16 cellular contexts compared by ENCODE assay signal in the genomic region with DNA sequence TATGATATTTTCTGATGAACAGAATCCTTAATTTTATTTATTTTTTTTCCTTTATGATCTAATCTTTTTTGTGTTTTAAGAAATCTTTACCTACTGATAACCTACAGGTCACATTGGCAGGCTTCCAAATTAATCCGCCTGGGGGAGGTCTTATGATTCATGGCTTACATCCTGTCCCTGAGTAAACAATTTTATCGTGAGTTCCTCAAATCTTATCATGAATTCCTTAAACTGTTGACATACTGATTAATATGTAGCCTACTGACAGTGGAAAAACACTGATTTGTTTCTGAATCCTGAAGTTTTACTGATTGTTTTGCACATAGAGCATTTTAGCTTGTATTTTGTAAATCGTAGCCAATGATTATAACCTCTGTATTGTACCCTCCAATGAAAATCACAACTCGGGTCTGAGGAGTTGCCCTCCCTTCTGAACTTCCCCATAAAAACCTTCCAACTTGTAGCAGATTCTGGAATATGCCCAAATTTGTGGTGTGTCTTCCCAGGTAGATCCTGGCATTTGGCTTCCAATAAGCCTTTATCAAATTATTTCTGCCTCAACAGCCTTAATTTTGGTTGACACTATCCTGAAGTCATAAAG.
A peak's percentile ranks its signal among the peaks of the same experiment; 100 is the strongest.
DNase-seq lines count a peak whose midpoint lies in the region; ATAC-seq, FAIRE-seq and TF ChIP-seq lines count a peak whose summit lies in the region.
"Had no signal": no experiment of that assay in that cellular context is flagged by ENCODE, and none has a peak within 500 bp of the region (broad histone marks: within the 10 kb centered on the region; RNA-seq: fewer than 3 reads in every experiment).

No MANE protein-coding gene starts in this region.

- H3K27me3 Mint-ChIP-seq in activated T-cell treated with anti-CD3 and anti-CD28 coated beads, Interleukin-2, amount 50 U/mL, for 24 hours = peaks cover 18% of the 10 kb centered on the region
- H3K27me3 Mint-ChIP-seq: B cell, IgD-negative memory B cell had no signal

- H3K4me1 ChIP-seq in A549 (peaks cover 9% of the 10 kb centered on the region; the same call in 1 of the 3 replicates), K562 (replicated peaks in 1 of 2; ENCODE audit: control insufficient read depth in 2 of 2, insufficient read depth in 2 of 2, low read length in 2 of 2) (no peaks in the 10 kb centered on the region), upper lobe of right lung (no peaks in the 10 kb centered on the region)

- DNase-seq in A549 (ENCODE audit: low read depth in 1 of 2, low spot score in 1 of 2) (peak; percentile 27 to 88), HT-29 (ENCODE audit: low spot score) (peak; percentile 80), K562 (ENCODE audit: extremely low read depth in 1 of 4, low spot score in 3 of 4) (no peak), left lobe of liver (ENCODE audit: low spot score) (peak; percentile 55), NCI-H446 (lab: John Stamatoyannopoulos, UW) (no peak), mesenteric fat pad (ENCODE audit: low spot score) (no peak), upper lobe of right lung (no peak)
- DNase-seq in activated T-cell treated with anti-CD3 and anti-CD28 coated beads, Interleukin-2, amount 50 U/mL, for 24 hours = no peak
- DNase-seq: activated CD4-positive, alpha-beta memory T cell treated with anti-CD3 and anti-CD28 coated beads for 36 hours; activated gamma-delta T cell treated with Interleukin-2 at 50 U/mL for 16 hours; GF-D8; NCI-H2029; T-helper 2 cell had no signal

- H3K4me3 Mint-ChIP-seq in activated T-cell treated with anti-CD3 and anti-CD28 coated beads, Interleukin-2, amount 50 U/mL, for 24 hours = no peak overlapping the region
- H3K4me3 Mint-ChIP-seq: activated CD4-positive, alpha-beta memory T cell treated with anti-CD3 and anti-CD28 coated beads for 36 hours; B cell; IgD-negative memory B cell had no signal

- in situ Hi-C loops in K562 (cut with MboI) = no loop called here

- H3K9me1 ChIP-seq in K562 (ENCODE audit: control insufficient read depth, insufficient read depth, low read length) = no peaks in the 10 kb centered on the region

- TF ChIP-seq POLR2A in A549 (IDR thresholded peaks at IDR 0.05; ENCODE audit: low read length) (no peak), K562 (conservative IDR thresholded peaks at IDR 0.05) (no peak)

- POLR2A ChIA-PET in A549 (lab: Yijun Ruan, JAX) (no interaction called here), K562 (lab: Yijun Ruan, JAX) (no interaction called here)

- TF ChIP-seq RAD21 in A549 (conservative IDR thresholded peaks at IDR 0.05 in 1 of 2, IDR thresholded peaks at IDR 0.05 in 1 of 2) (no peak), K562 (CRISPR knock-in tag; conservative IDR thresholded peaks at IDR 0.05 in 1 of 2, IDR thresholded peaks at IDR 0.05 in 1 of 2) (no peak)

- no peaks in the 10 kb centered on the region for H3K4me1 Mint-ChIP-seq in activated T-cell treated with anti-CD3 and anti-CD28 coated beads, Interleukin-2, amount 50 U/mL, for 24 hours (ENCODE audit: low read depth)
- H3K4me1 Mint-ChIP-seq: B cell, IgD-negative memory B cell had no signal

- H3K27ac ChIP-seq in A549 (peak overlapping the region; percentile 65 to 74), K562 (ENCODE audit: extremely low read depth, low read depth, low read length) (no peak overlapping the region), upper lobe of right lung (no peak overlapping the region)

- 3% methylated on average over 4 of the region's 4 CpGs for WGBS in A549 (ENCODE audit: missing lambda C conversion rate)
- WGBS in K562 (ENCODE audit: insufficient coverage, low coverage, missing lambda C conversion rate) = 0% methylated on average over 4 of the region's 4 CpGs

- no peaks in the 10 kb centered on the region for H3K36me3 ChIP-seq in K562 (ENCODE audit: control insufficient read depth, insufficient read depth, low read length)
- H3K36me3 ChIP-seq in upper lobe of right lung = no peaks in the 10 kb centered on the region

- H3K27ac Mint-ChIP-seq in activated T-cell treated with anti-CD3 and anti-CD28 coated beads, Interleukin-2, amount 50 U/mL, for 24 hours = no peak overlapping the region
- H3K27ac Mint-ChIP-seq: activated CD4-positive, alpha-beta memory T cell treated with anti-CD3 and anti-CD28 coated beads for 36 hours; B cell; IgD-negative memory B cell had no signal

- no peak overlapping the region for H3K9ac ChIP-seq in K562 (ENCODE audit: insufficient read depth in 1 of 2, low read depth in 2 of 2, low read length in 2 of 2)

- TF ChIP-seq CTCF in A549 (IDR thresholded peaks at IDR 0.05) (no peak), K562 (IDR thresholded peaks at IDR 0.05 in 2 of 3, conservative IDR thresholded peaks at IDR 0.05 in 1 of 3; ENCODE audit: insufficient read depth in 2 of 3, low read depth in 1 of 3, low read length in 3 of 3) (no peak), upper lobe of right lung (IDR thresholded peaks at IDR 0.05) (no peak)

- peak; percentile 74 for FAIRE-seq in A549 (lab: Jason Lieb, UNC)
- no peak for FAIRE-seq in K562 (lab: Jason Lieb, UNC)
- FAIRE-seq: colon had no signal

- H3K36me3 Mint-ChIP-seq in activated T-cell treated with anti-CD3 and anti-CD28 coated beads, Interleukin-2, amount 50 U/mL, for 24 hours (ENCODE audit: low read depth) = no peaks in the 10 kb centered on the region
- H3K36me3 Mint-ChIP-seq: activated CD4-positive, alpha-beta memory T cell treated with anti-CD3 and anti-CD28 coated beads for 36 hours; IgD-negative memory B cell had no signal

- H3K4me2 ChIP-seq in A549 = peak overlapping the region; percentile 56
- H3K4me2 ChIP-seq in K562 (ENCODE audit: insufficient read depth, low read length) = no peak overlapping the region

- CTCF ChIA-PET in A549 (lab: Yijun Ruan, JAX) = no interaction called here
- CTCF ChIA-PET in K562 (lab: Yijun Ruan, JAX; ENCODE audit: low intra/inter-chr PET ratio) = no interaction called here

- H3K27me3 ChIP-seq in K562 (ENCODE audit: control insufficient read depth in 2 of 2, insufficient read depth in 2 of 2, low read length in 2 of 2) = no peaks in the 10 kb centered on the region
- no peaks in the 10 kb centered on the region for H3K27me3 ChIP-seq in upper lobe of right lung

- H3K9me3 ChIP-seq in A549 = peaks cover 26% of the 10 kb centered on the region
- H3K9me3 ChIP-seq in K562 (replicated peaks; ENCODE audit: control insufficient read depth, insufficient read depth, low read depth, low read length) = no peaks in the 10 kb centered on the region
- no peaks in the 10 kb centered on the region for H3K9me3 ChIP-seq in upper lobe of right lung

- ATAC-seq in A549 (peak; percentile 59 to 66; a peak in 4 of 6 replicates), K562 (no peak), left lobe of liver (peak; percentile 75), upper lobe of right lung (no peak)

- H3K4me3 ChIP-seq in A549 (no peak overlapping the region; the same call in 2 of the 3 replicates), K562 (no peak overlapping the region), upper lobe of right lung (no peak overlapping the region)

- H3K9me3 Mint-ChIP-seq in activated T-cell treated with anti-CD3 and anti-CD28 coated beads, Interleukin-2, amount 50 U/mL, for 24 hours = no peaks in the 10 kb centered on the region
- H3K9me3 Mint-ChIP-seq: activated CD4-positive, alpha-beta memory T cell treated with anti-CD3 and anti-CD28 coated beads for 36 hours had no signal

- BruUV-seq in K562 (replicated peaks; lab: Mats Ljungman, UMichigan) = no TSS peak

- intact Hi-C loops in K562 (cut with micrococcal nuclease) (no loop called here), upper lobe of right lung (cut with DNase I) (no loop called here)

- no peaks in the 10 kb centered on the region for H4K20me1 ChIP-seq in K562 (replicated peaks; ENCODE audit: control insufficient read depth, insufficient read depth, low read length)

- no peak overlapping the region for H2AFZ ChIP-seq in K562 (ENCODE audit: low read depth, low read length)

- TF ChIP-seq EP300 in A549 (IDR thresholded peaks at IDR 0.05) (peak; percentile 58 to 74; a peak in 2 of 5 replicates), K562 (IDR thresholded peaks at IDR 0.05; ENCODE audit: low read length) (no peak)

- no peaks in the 10 kb centered on the region for H3K79me2 ChIP-seq in K562 (ENCODE audit: control insufficient read depth, insufficient read depth, low read length)

TF ChIP-seq in A549, 52 proteins besides CTCF, POLR2A, EP300 and RAD21 (continues in another document):
- TF ChIP-seq MYC (IDR thresholded peaks at IDR 0.05; ENCODE audit: borderline replicate concordance, low read length) (no peak), GATA3 (IDR thresholded peaks at IDR 0.05; ENCODE audit: borderline replicate concordance) (peak; percentile 92), MAFK (IDR thresholded peaks at IDR 0.05; ENCODE audit: partially characterized antibody) (no peak), ZNF302 (CRISPR knock-in tag; IDR thresholded peaks at IDR 0.05) (no peak), EHMT2 (IDR thresholded peaks at IDR 0.05; ENCODE audit: low read depth) (no peak), ZFP36 (IDR thresholded peaks at IDR 0.05; ENCODE audit: borderline replicate concordance, partially characterized antibody) (no peak), CBX8 (IDR thresholded peaks at IDR 0.05) (no peak)
- TF ChIP-seq, protein P1, sequence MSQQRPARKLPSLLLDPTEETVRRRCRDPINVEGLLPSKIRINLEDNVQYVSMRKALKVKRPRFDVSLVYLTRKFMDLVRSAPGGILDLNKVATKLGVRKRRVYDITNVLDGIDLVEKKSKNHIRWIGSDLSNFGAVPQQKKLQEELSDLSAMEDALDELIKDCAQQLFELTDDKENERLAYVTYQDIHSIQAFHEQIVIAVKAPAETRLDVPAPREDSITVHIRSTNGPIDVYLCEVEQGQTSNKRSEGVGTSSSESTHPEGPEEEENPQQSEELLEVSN (IDR thresholded peaks at IDR 0.05; ENCODE audit: borderline replicate concordance, low read depth) = no peak

TF ChIP-seq in K562, 482 proteins besides CTCF, POLR2A, EP300 and RAD21 (continues in another document):
- no peak for TF ChIP-seq BRD9 (IDR thresholded peaks at IDR 0.05; ENCODE audit: low read depth, partially characterized antibody)
- TF ChIP-seq ARID1B (IDR thresholded peaks at IDR 0.05) = peak; percentile 25; the same call in 1 of the 2 replicates
- peak; percentile 78 to 86 for TF ChIP-seq KDM1A (IDR thresholded peaks at IDR 0.05)
- no peak for TF ChIP-seq ZNF282 (CRISPR knock-in tag; IDR thresholded peaks at IDR 0.05)
- TF ChIP-seq MEIS2 (IDR thresholded peaks at IDR 0.05; ENCODE audit: partially characterized antibody) = peak; percentile 71
- no peak for TF ChIP-seq ZNF347 (CRISPR knock-in tag; IDR thresholded peaks at IDR 0.05; ENCODE audit: low read depth)
- TF ChIP-seq RCOR1 (IDR thresholded peaks at IDR 0.05; ENCODE audit: borderline replicate concordance in 1 of 2, low read depth in 2 of 2, low read length in 2 of 2) = peak in 1 of 2 experiments; percentile 60; a peak in 2 of 4 replicates
- TF ChIP-seq TEAD4 (IDR thresholded peaks at IDR 0.05; ENCODE audit: low read length) = peak; percentile 24; the same call in 1 of the 2 replicates
- TF ChIP-seq TEAD4 (CRISPR knock-in tag; IDR thresholded peaks at IDR 0.05; ENCODE audit: borderline replicate concordance) = no peak
- peak; percentile 71 for TF ChIP-seq NFIC (IDR thresholded peaks at IDR 0.05)
- TF ChIP-seq RBM34 (IDR thresholded peaks at IDR 0.05; ENCODE audit: borderline replicate concordance, insufficient read depth, low read length) = no peak
- TF ChIP-seq ELF1 (tag; IDR thresholded peaks at IDR 0.05) = no peak

Comparison
In these comparisons a context has a peak if more than half of its experiments do, and no peak if none do; other contexts are left out.
1. ATAC-seq: peak in A549 (2 of 2) and left lobe of liver (single experiment); none in K562 (single experiment) and upper lobe of right lung (single experiment).
2. DNase-seq: peak in A549 (2 of 2), HT-29 (single experiment) and left lobe of liver (single experiment); none in K562 (0 of 4), activated T-cell treated with anti-CD3 and anti-CD28 coated beads, Interleukin-2, amount 50 U/mL, for 24 hours (single experiment), NCI-H446 (0 of 2), mesenteric fat pad (single experiment) and upper lobe of right lung (single experiment).
3. H3K27ac ChIP-seq: peak in A549 (2 of 2); none in K562 (single experiment) and upper lobe of right lung (single experiment).